In the genomic region with DNA sequence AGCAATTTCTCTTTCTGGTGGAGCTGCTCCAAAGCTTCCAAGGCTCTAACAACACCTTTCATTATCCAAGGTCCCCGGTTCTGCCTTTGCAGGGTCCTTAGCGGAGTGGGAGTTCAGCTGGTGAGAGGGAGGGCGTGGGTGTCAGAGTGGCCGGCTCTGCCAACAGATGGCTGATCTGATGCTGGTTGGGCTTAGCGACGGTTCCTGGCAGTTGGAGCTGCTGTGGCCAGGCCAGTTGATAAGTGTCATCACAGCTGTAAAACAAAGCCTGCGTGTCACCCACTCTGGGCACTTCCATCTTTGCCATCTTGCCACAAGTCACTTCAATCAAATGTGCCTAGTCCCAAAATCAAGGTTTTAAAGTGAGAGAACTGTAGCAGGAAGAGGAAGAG, we compare ENCODE assay signal across 11 cellular contexts. TPM values are rescaled to one million over a fixed set of nuclear protein-coding genes. Genes with fewer than 3 reads are reported as not detected.
DNase-seq lines count a peak whose midpoint lies in the region; ATAC-seq and TF ChIP-seq lines count a peak whose summit lies in the region.
"Had no signal": no experiment of that assay in that cellular context is flagged by ENCODE, and none has a peak within 500 bp of the region (broad histone marks: within the 10 kb centered on the region; RNA-seq: fewer than 3 reads in every experiment).

No MANE protein-coding gene starts in this region.

- DNase-seq in activated naive CD8-positive, alpha-beta T cell treated with anti-CD3 and anti-CD28 coated beads for 36 hours: no peak
- no peak for DNase-seq in activated naive CD8-positive, alpha-beta T cell treated with anti-CD3 and anti-CD28 coated beads, Interleukin-2, amount 50 U/mL, for 24 hours
- DNase-seq in mucosa of descending colon (peak in 1 of 3 donors; percentile 46), vagina (ENCODE audit: extremely low spot score in 2 of 2) (no peak)
- no peak for DNase-seq in activated CD4-positive, alpha-beta T cell treated with anti-CD3 and anti-CD28 coated beads, Interleukin-2, amount 10 ng/mL, durations not matched to agents 7 days and 5 days
- DNase-seq in activated CD4-positive, alpha-beta T cell treated with anti-CD3 and anti-CD28 coated beads for 4 hours: no peak
- DNase-seq: activated naive CD4-positive, alpha-beta T cell treated with anti-CD3 and anti-CD28 coated beads for 36 hours; AML-193; NCI-H226 had no signal

- no peaks in the 10 kb centered on the region for H3K27me3 ChIP-seq in vagina

- H3K4me1 ChIP-seq in mucosa of descending colon (ENCODE audit: low read depth) (peaks cover 4% of the 10 kb centered on the region), vagina (peaks cover 41% of the 10 kb centered on the region)

- H3K36me3 ChIP-seq in mucosa of descending colon (ENCODE audit: low read depth) (no peaks in the 10 kb centered on the region), vagina (no peaks in the 10 kb centered on the region)

- H3K9me3 Mint-ChIP-seq in activated naive CD8-positive, alpha-beta T cell treated with anti-CD3 and anti-CD28 coated beads for 36 hours: no peaks in the 10 kb centered on the region
- no peaks in the 10 kb centered on the region for H3K9me3 Mint-ChIP-seq in activated naive CD8-positive, alpha-beta T cell treated with anti-CD3 and anti-CD28 coated beads, Interleukin-2, amount 50 U/mL, for 24 hours
- no peaks in the 10 kb centered on the region for H3K9me3 Mint-ChIP-seq in dendritic cell treated with granulocyte-macrophage colony-stimulating factor and Interleukin-4, amounts not matched to agents 40 ng/mL and 50 ng/mL, for 4 days
- H3K9me3 Mint-ChIP-seq in activated CD4-positive, alpha-beta T cell treated with anti-CD3 and anti-CD28 coated beads, Interleukin-2, amount 10 ng/mL, durations not matched to agents 7 days and 5 days: no peaks in the 10 kb centered on the region
- H3K9me3 Mint-ChIP-seq: activated naive CD4-positive, alpha-beta T cell treated with anti-CD3 and anti-CD28 coated beads for 36 hours had no signal

- H3K4me3 Mint-ChIP-seq in activated naive CD8-positive, alpha-beta T cell treated with anti-CD3 and anti-CD28 coated beads for 36 hours: no peak overlapping the region
- no peak overlapping the region for H3K4me3 Mint-ChIP-seq in activated naive CD8-positive, alpha-beta T cell treated with anti-CD3 and anti-CD28 coated beads, Interleukin-2, amount 50 U/mL, for 24 hours
- H3K4me3 Mint-ChIP-seq in dendritic cell treated with granulocyte-macrophage colony-stimulating factor and Interleukin-4, amounts not matched to agents 40 ng/mL and 50 ng/mL, for 4 days: no peak overlapping the region
- H3K4me3 Mint-ChIP-seq in activated CD4-positive, alpha-beta T cell treated with anti-CD3 and anti-CD28 coated beads, Interleukin-2, amount 10 ng/mL, durations not matched to agents 7 days and 5 days: no peak overlapping the region
- H3K4me3 Mint-ChIP-seq: activated naive CD4-positive, alpha-beta T cell treated with anti-CD3 and anti-CD28 coated beads for 36 hours had no signal

- peak overlapping the region; percentile 15 for H3K27ac ChIP-seq in vagina

- H3K27ac Mint-ChIP-seq in activated naive CD8-positive, alpha-beta T cell treated with anti-CD3 and anti-CD28 coated beads for 36 hours: peak overlapping the region; percentile 28
- H3K27ac Mint-ChIP-seq in activated naive CD8-positive, alpha-beta T cell treated with anti-CD3 and anti-CD28 coated beads, Interleukin-2, amount 50 U/mL, for 24 hours: no peak overlapping the region
- peak overlapping the region; percentile 69 for H3K27ac Mint-ChIP-seq in dendritic cell treated with granulocyte-macrophage colony-stimulating factor and Interleukin-4, amounts not matched to agents 40 ng/mL and 50 ng/mL, for 4 days
- no peak overlapping the region for H3K27ac Mint-ChIP-seq in activated CD4-positive, alpha-beta T cell treated with anti-CD3 and anti-CD28 coated beads, Interleukin-2, amount 10 ng/mL, durations not matched to agents 7 days and 5 days
- H3K27ac Mint-ChIP-seq: activated naive CD4-positive, alpha-beta T cell treated with anti-CD3 and anti-CD28 coated beads for 36 hours had no signal

- intact Hi-C loops in dendritic cell treated with granulocyte-macrophage colony-stimulating factor and Interleukin-4, amounts not matched to agents 40 ng/mL and 50 ng/mL, for 4 days (cut with micrococcal nuclease): no loop called here
- intact Hi-C loops in mucosa of descending colon (cut with DNase I, micrococcal nuclease) (no loop called here), vagina (cut with DNase I) (no loop called here)

- CTCF ChIA-PET in activated CD4-positive, alpha-beta T cell treated with anti-CD3 and anti-CD28 coated beads, Interleukin-2, amount 10 ng/mL, durations not matched to agents 7 days and 5 days (lab: Charles Lee): interaction anchor here (1.1 to 1.7 kb wide), 3 partner anchors 11 to 28 kb away, joined by 3 to 6 read pairs (median 3); no protein-coding TSS in a partner anchor

- no peaks in the 10 kb centered on the region for H3K27me3 Mint-ChIP-seq in activated naive CD8-positive, alpha-beta T cell treated with anti-CD3 and anti-CD28 coated beads for 36 hours
- no peaks in the 10 kb centered on the region for H3K27me3 Mint-ChIP-seq in activated naive CD8-positive, alpha-beta T cell treated with anti-CD3 and anti-CD28 coated beads, Interleukin-2, amount 50 U/mL, for 24 hours
- H3K27me3 Mint-ChIP-seq in dendritic cell treated with granulocyte-macrophage colony-stimulating factor and Interleukin-4, amounts not matched to agents 40 ng/mL and 50 ng/mL, for 4 days: peaks cover 5% of the 10 kb centered on the region
- H3K27me3 Mint-ChIP-seq in activated CD4-positive, alpha-beta T cell treated with anti-CD3 and anti-CD28 coated beads, Interleukin-2, amount 10 ng/mL, durations not matched to agents 7 days and 5 days: peaks cover 10% of the 10 kb centered on the region

- H3K9me3 ChIP-seq in mucosa of descending colon (no peaks in the 10 kb centered on the region), vagina (no peaks in the 10 kb centered on the region)

- no peak overlapping the region for H3K4me3 ChIP-seq in mucosa of descending colon
- no peak overlapping the region for H3K4me3 ChIP-seq in vagina

- peaks cover 23% of the 10 kb centered on the region for H3K36me3 Mint-ChIP-seq in activated naive CD8-positive, alpha-beta T cell treated with anti-CD3 and anti-CD28 coated beads for 36 hours
- H3K36me3 Mint-ChIP-seq in activated naive CD8-positive, alpha-beta T cell treated with anti-CD3 and anti-CD28 coated beads, Interleukin-2, amount 50 U/mL, for 24 hours (ENCODE audit: low read depth): peaks cover 8% of the 10 kb centered on the region
- H3K36me3 Mint-ChIP-seq in dendritic cell treated with granulocyte-macrophage colony-stimulating factor and Interleukin-4, amounts not matched to agents 40 ng/mL and 50 ng/mL, for 4 days (ENCODE audit: low read depth): peaks cover 62% of the 10 kb centered on the region
- peaks cover 2% of the 10 kb centered on the region for H3K36me3 Mint-ChIP-seq in activated CD4-positive, alpha-beta T cell treated with anti-CD3 and anti-CD28 coated beads, Interleukin-2, amount 10 ng/mL, durations not matched to agents 7 days and 5 days (ENCODE audit: low read depth)

- TF ChIP-seq CTCF in mucosa of descending colon (IDR thresholded peaks at IDR 0.05) (no peak), vagina (IDR thresholded peaks at IDR 0.05) (no peak)

- POLR2A ChIA-PET in activated CD4-positive, alpha-beta T cell treated with anti-CD3 and anti-CD28 coated beads, Interleukin-2, amount 10 ng/mL, durations not matched to agents 7 days and 5 days (lab: Charles Lee): no interaction called here

- TF ChIP-seq POLR2A in vagina (IDR thresholded peaks at IDR 0.05): no peak

- no peak for ATAC-seq in activated naive CD8-positive, alpha-beta T cell treated with anti-CD3 and anti-CD28 coated beads, Interleukin-2, amount 50 U/mL, for 24 hours
- ATAC-seq in mucosa of descending colon (peak; percentile 42), GM19023 (IDR thresholded peaks at IDR 0.05; ENCODE audit: unreplicated experiment) (no peak)

- H3K4me1 Mint-ChIP-seq in activated naive CD8-positive, alpha-beta T cell treated with anti-CD3 and anti-CD28 coated beads for 36 hours: peaks cover 60% of the 10 kb centered on the region
- H3K4me1 Mint-ChIP-seq in activated naive CD8-positive, alpha-beta T cell treated with anti-CD3 and anti-CD28 coated beads, Interleukin-2, amount 50 U/mL, for 24 hours: peaks cover 63% of the 10 kb centered on the region
- H3K4me1 Mint-ChIP-seq in dendritic cell treated with granulocyte-macrophage colony-stimulating factor and Interleukin-4, amounts not matched to agents 40 ng/mL and 50 ng/mL, for 4 days (ENCODE audit: low read depth): peaks cover 58% of the 10 kb centered on the region
- peaks cover 23% of the 10 kb centered on the region for H3K4me1 Mint-ChIP-seq in activated CD4-positive, alpha-beta T cell treated with anti-CD3 and anti-CD28 coated beads, Interleukin-2, amount 10 ng/mL, durations not matched to agents 7 days and 5 days

RNA-seq across cellular contexts. Expression of gene RIN3, which starts 36.3 kb away (rescaled TPM):
- total RNA-seq in activated naive CD8-positive, alpha-beta T cell treated with anti-CD3 and anti-CD28 coated beads for 36 hours: 10 to 100 TPM; 59.2 to 59.6 TPM
- total RNA-seq in mucosa of descending colon (10 to 100 TPM; 26.2 to 51.0 (median 32.9) TPM), vagina (22.6 TPM)
- 10 to 100 TPM; 52.6 to 56.8 TPM for total RNA-seq in activated CD4-positive, alpha-beta T cell treated with anti-CD3 and anti-CD28 coated beads, Interleukin-2, amount 10 ng/mL, durations not matched to agents 7 days and 5 days

Comparison
In these comparisons a context has a peak if more than half of its experiments do, and no peak if none do; other contexts are left out.
1. H3K27ac Mint-ChIP-seq: peak in activated naive CD8-positive, alpha-beta T cell treated with anti-CD3 and anti-CD28 coated beads for 36 hours (single experiment) and dendritic cell treated with granulocyte-macrophage colony-stimulating factor and Interleukin-4, amounts not matched to agents 40 ng/mL and 50 ng/mL, for 4 days (single experiment); none in activated naive CD8-positive, alpha-beta T cell treated with anti-CD3 and anti-CD28 coated beads, Interleukin-2, amount 50 U/mL, for 24 hours (single experiment) and activated CD4-positive, alpha-beta T cell treated with anti-CD3 and anti-CD28 coated beads, Interleukin-2, amount 10 ng/mL, durations not matched to agents 7 days and 5 days (single experiment).